ENCODE assay signal across 20 cellular contexts in the genomic region with DNA sequence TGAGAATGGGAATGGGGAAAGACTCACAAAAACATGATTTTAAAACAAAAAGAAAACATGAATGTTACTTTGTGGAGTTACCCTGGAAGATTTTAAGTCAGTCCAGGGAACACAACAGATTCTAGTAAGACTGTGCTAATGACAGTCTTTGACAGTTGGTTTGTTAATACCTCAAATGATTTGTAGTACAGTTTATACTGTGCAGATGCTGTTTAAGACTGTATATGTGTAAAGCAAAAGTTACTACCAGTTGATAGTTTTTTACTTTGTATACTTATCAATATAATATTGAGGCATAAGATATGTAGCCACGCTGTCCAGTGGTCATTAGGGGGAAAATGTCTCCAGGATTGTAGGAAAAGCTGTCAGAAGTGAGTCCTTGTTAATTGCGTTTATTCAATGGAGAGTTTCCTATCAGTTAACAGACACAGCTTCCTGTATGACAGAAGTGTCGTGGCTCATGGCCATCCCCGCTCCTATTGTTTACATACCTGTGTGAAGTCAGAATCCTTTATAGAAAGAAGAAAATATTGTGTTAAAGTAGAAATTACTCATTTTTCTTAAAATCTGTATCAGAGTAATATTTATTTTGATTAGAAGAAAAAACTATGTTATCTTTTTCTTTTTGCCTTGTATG. TPM values are rescaled to one million over a fixed set of nuclear protein-coding genes. Genes with fewer than 3 reads are reported as not detected.
DNase-seq lines count a peak whose midpoint lies in the region; TF ChIP-seq lines count a peak whose summit lies in the region.
"Had no signal": no experiment of that assay in that cellular context is flagged by ENCODE, and none has a peak within 500 bp of the region (broad histone marks: within the 10 kb centered on the region; RNA-seq: fewer than 3 reads in every experiment).

No MANE protein-coding gene starts in this region.

- H3K4me1 Mint-ChIP-seq in activated naive CD4-positive, alpha-beta T cell treated with anti-CD3 and anti-CD28 coated beads, Interleukin-2, amount 50 U/mL, for 24 hours = peaks cover 46% of the 10 kb centered on the region
- peaks cover 9% of the 10 kb centered on the region for H3K4me1 Mint-ChIP-seq in activated naive CD4-positive, alpha-beta T cell treated with anti-CD3 and anti-CD28 coated beads, Interleukin-2, amount 10 ng/mL, durations not matched to agents 7 days and 5 days
- H3K4me1 Mint-ChIP-seq in endothelial cell (ENCODE audit: unreplicated experiment) (peaks cover 21% of the 10 kb centered on the region), nephron progenitor cell (peaks cover 41% of the 10 kb centered on the region)

- no peaks in the 10 kb centered on the region for H3K9me3 Mint-ChIP-seq in activated naive CD4-positive, alpha-beta T cell treated with anti-CD3 and anti-CD28 coated beads, Interleukin-2, amount 50 U/mL, for 24 hours
- H3K9me3 Mint-ChIP-seq in activated naive CD4-positive, alpha-beta T cell treated with anti-CD3 and anti-CD28 coated beads, Interleukin-2, amount 10 ng/mL, durations not matched to agents 7 days and 5 days = no peaks in the 10 kb centered on the region
- H3K9me3 Mint-ChIP-seq in endothelial cell (ENCODE audit: unreplicated experiment) (no peaks in the 10 kb centered on the region), nephron progenitor cell (peaks cover 53% of the 10 kb centered on the region)
- H3K9me3 Mint-ChIP-seq: activated CD4-positive, alpha-beta T cell treated with anti-CD3 and anti-CD28 coated beads, Interleukin-2, amount 10 ng/mL, durations not matched to agents 24 days and 14 days; activated T-helper 2 cell treated with anti-CD3 and anti-CD28 coated beads, Interferon-gamma antibody, Interleukin-2, Interleukin-4, amounts not matched to agents 10 μg/mL and 5 μg/mL and 100 μg/mL, durations not matched to agents 14 hours and 24 hours and 36 hours; HFFc6 had no signal

- DNase-seq in activated naive CD4-positive, alpha-beta T cell treated with anti-CD3 and anti-CD28 coated beads, Interleukin-2, amount 10 ng/mL, durations not matched to agents 7 days and 5 days = no peak
- DNase-seq in NCI-H2029 (lab: John Stamatoyannopoulos, UW) (peak; percentile 71), endothelial cell (ENCODE audit: low spot score) (no peak), nephron progenitor cell (no peak), NCI-H2171 (lab: John Stamatoyannopoulos, UW) (no peak), RPMI8226 (no peak), DMS 273 treated with DMSO at 0.1 percent for 48 hours (lab: John Stamatoyannopoulos, UW) (no peak)
- DNase-seq: activated CD4-positive, alpha-beta T cell treated with anti-CD3 and anti-CD28 coated beads, Interleukin-2, amount 10 ng/mL, durations not matched to agents 24 days and 14 days; effector CD4-positive, alpha-beta T cell; foreskin keratinocyte; GF-D8; HFFc6; left lung; midbrain; NCI-H524 treated with DMSO at 0.1 percent for 48 hours; stimulated activated CD4-positive, alpha-beta T cell treated with anti-CD3 and anti-CD28 coated beads, Interleukin-15, amount 100 ng/mL, for 24 hours had no signal

- CTCF ChIA-PET in activated naive CD4-positive, alpha-beta T cell treated with anti-CD3 and anti-CD28 coated beads, Interleukin-2, amount 10 ng/mL, durations not matched to agents 7 days and 5 days (lab: Charles Lee) = no interaction called here

- no peaks in the 10 kb centered on the region for H3K27me3 Mint-ChIP-seq in activated naive CD4-positive, alpha-beta T cell treated with anti-CD3 and anti-CD28 coated beads, Interleukin-2, amount 50 U/mL, for 24 hours
- no peaks in the 10 kb centered on the region for H3K27me3 Mint-ChIP-seq in activated naive CD4-positive, alpha-beta T cell treated with anti-CD3 and anti-CD28 coated beads, Interleukin-2, amount 10 ng/mL, durations not matched to agents 7 days and 5 days
- H3K27me3 Mint-ChIP-seq in endothelial cell (ENCODE audit: unreplicated experiment) (peaks cover 3% of the 10 kb centered on the region), nephron progenitor cell (ENCODE audit: low read depth, poor library complexity) (no peaks in the 10 kb centered on the region)
- H3K27me3 Mint-ChIP-seq: activated CD4-positive, alpha-beta T cell treated with anti-CD3 and anti-CD28 coated beads, Interleukin-2, amount 10 ng/mL, durations not matched to agents 24 days and 14 days; brain had no signal

- no peak for TF ChIP-seq CTCF in endothelial cell (IDR thresholded peaks at IDR 0.05; ENCODE audit: unreplicated experiment)
- no peak for TF ChIP-seq CTCF in nephron progenitor cell (IDR thresholded peaks at IDR 0.05)

- H3K4me3 Mint-ChIP-seq in activated naive CD4-positive, alpha-beta T cell treated with anti-CD3 and anti-CD28 coated beads, Interleukin-2, amount 50 U/mL, for 24 hours = no peak overlapping the region
- no peak overlapping the region for H3K4me3 Mint-ChIP-seq in activated naive CD4-positive, alpha-beta T cell treated with anti-CD3 and anti-CD28 coated beads, Interleukin-2, amount 10 ng/mL, durations not matched to agents 7 days and 5 days
- H3K4me3 Mint-ChIP-seq in endothelial cell (ENCODE audit: unreplicated experiment) = no peak overlapping the region
- H3K4me3 Mint-ChIP-seq in nephron progenitor cell = no peak overlapping the region
- H3K4me3 Mint-ChIP-seq: activated CD4-positive, alpha-beta T cell treated with anti-CD3 and anti-CD28 coated beads, Interleukin-2, amount 10 ng/mL, durations not matched to agents 24 days and 14 days; brain; CD14-positive monocyte; HFFc6 had no signal

- peaks cover 5% of the 10 kb centered on the region for H3K36me3 Mint-ChIP-seq in activated naive CD4-positive, alpha-beta T cell treated with anti-CD3 and anti-CD28 coated beads, Interleukin-2, amount 50 U/mL, for 24 hours
- H3K36me3 Mint-ChIP-seq in activated naive CD4-positive, alpha-beta T cell treated with anti-CD3 and anti-CD28 coated beads, Interleukin-2, amount 10 ng/mL, durations not matched to agents 7 days and 5 days = peaks cover 7% of the 10 kb centered on the region
- peaks cover 20% of the 10 kb centered on the region for H3K36me3 Mint-ChIP-seq in endothelial cell (ENCODE audit: low read depth, unreplicated experiment)
- peaks cover 72% of the 10 kb centered on the region for H3K36me3 Mint-ChIP-seq in nephron progenitor cell (ENCODE audit: low read depth)

- H3K27ac Mint-ChIP-seq in activated naive CD4-positive, alpha-beta T cell treated with anti-CD3 and anti-CD28 coated beads, Interleukin-2, amount 50 U/mL, for 24 hours = peak overlapping the region; percentile 63
- H3K27ac Mint-ChIP-seq in activated naive CD4-positive, alpha-beta T cell treated with anti-CD3 and anti-CD28 coated beads, Interleukin-2, amount 10 ng/mL, durations not matched to agents 7 days and 5 days = no peak overlapping the region
- H3K27ac Mint-ChIP-seq in endothelial cell (ENCODE audit: unreplicated experiment) (peak overlapping the region; percentile 86), nephron progenitor cell (peak overlapping the region; percentile 98)
- H3K27ac Mint-ChIP-seq: activated CD4-positive, alpha-beta T cell treated with anti-CD3 and anti-CD28 coated beads, Interleukin-2, amount 10 ng/mL, durations not matched to agents 24 days and 14 days; activated T-helper 2 cell treated with anti-CD3 and anti-CD28 coated beads, Interferon-gamma antibody, Interleukin-2, Interleukin-4, amounts not matched to agents 10 μg/mL and 5 μg/mL and 100 μg/mL, durations not matched to agents 14 hours and 24 hours and 36 hours; HFFc6 had no signal

RNA-seq across cellular contexts. Expression of a gene that starts 36.0 kb away (rescaled TPM):
- total RNA-seq in endothelial cell (ENCODE audit: unreplicated experiment) = 4.3 TPM

RNA-seq across cellular contexts. Expression of a gene that starts 36.1 kb away (rescaled TPM):
- total RNA-seq in endothelial cell (ENCODE audit: unreplicated experiment) = 2,853 TPM
